ENCODE assay signal across 8 cellular contexts in genomic region chr1:116168277-116169032, GRCh38. TPM values are rescaled to one million over a fixed set of nuclear protein-coding genes. Genes with fewer than 3 reads are reported as not detected.
DNase-seq lines count a peak whose midpoint lies in the region; ATAC-seq and TF ChIP-seq lines count a peak whose summit lies in the region.

No MANE protein-coding gene starts in this region.

- H3K27ac ChIP-seq in GM23248 = no peak overlapping the region
- H3K27ac ChIP-seq in duodenal mucosa (ENCODE audit: low read depth, low read length) = peak overlapping the region; percentile 39
- peak overlapping the region; percentile 69 for H3K27ac ChIP-seq in lower lobe of right lung

- no peaks in the 10 kb centered on the region for H3K36me3 ChIP-seq in GM23248 (ENCODE audit: low read depth)
- H3K36me3 ChIP-seq in Loucy (ENCODE audit: insufficient read depth, low read length) = no peaks in the 10 kb centered on the region
- no peaks in the 10 kb centered on the region for H3K36me3 ChIP-seq in duodenal mucosa (ENCODE audit: control insufficient read depth in 1 of 2, insufficient read depth in 2 of 2, low read length in 2 of 2)
- no peaks in the 10 kb centered on the region for H3K36me3 ChIP-seq in lower lobe of right lung

- H3K4me2 ChIP-seq in GM23248 (ENCODE audit: unreplicated experiment) (peak overlapping the region; percentile 73), Loucy (ENCODE audit: low read depth, low read length, poor library complexity, severe bottlenecking) (peak overlapping the region; percentile 88)

- in situ Hi-C loops in GM23248 (cut with MboI) = no loop called here

- no peak overlapping the region for H3K27ac Mint-ChIP-seq in activated CD4-positive, alpha-beta memory T cell treated with anti-CD3 and anti-CD28 coated beads for 36 hours

- peak; percentile 86 for TF ChIP-seq CTCF in Loucy (conservative IDR thresholded peaks at IDR 0.05; ENCODE audit: low read length)
- TF ChIP-seq CTCF in lower lobe of right lung (IDR thresholded peaks at IDR 0.05) = peak; percentile 98

- H3K9me2 ChIP-seq in GM23248 (ENCODE audit: insufficient read depth) = no peaks in the 10 kb centered on the region
- no peaks in the 10 kb centered on the region for H3K9me2 ChIP-seq in Loucy (replicated peaks; ENCODE audit: low read depth, low read length)

- no peaks in the 10 kb centered on the region for H3K27me3 Mint-ChIP-seq in activated CD4-positive, alpha-beta memory T cell treated with anti-CD3 and anti-CD28 coated beads for 36 hours

- H3K4me3 ChIP-seq in GM23248 = peak overlapping the region; percentile 74
- peak overlapping the region; percentile 74 for H3K4me3 ChIP-seq in Loucy (ENCODE audit: low read length, poor library complexity, severe bottlenecking)
- peak overlapping the region; percentile 75 to 82 for H3K4me3 ChIP-seq in duodenal mucosa (ENCODE audit: low read depth in 1 of 2, low read length in 2 of 2)
- H3K4me3 ChIP-seq in lower lobe of right lung = peak overlapping the region; percentile 63

- no peaks in the 10 kb centered on the region for H3K36me3 Mint-ChIP-seq in activated CD4-positive, alpha-beta memory T cell treated with anti-CD3 and anti-CD28 coated beads for 36 hours

- H3K4me1 ChIP-seq in GM23248 (ENCODE audit: insufficient read depth) (no peaks in the 10 kb centered on the region), Loucy (ENCODE audit: insufficient read depth, low read length, poor library complexity, severe bottlenecking) (peaks cover 35% of the 10 kb centered on the region), duodenal mucosa (ENCODE audit: control insufficient read depth in 1 of 2, insufficient read depth in 2 of 2, low read length in 2 of 2) (peaks cover 11 to 25% of the 10 kb centered on the region in 2 donors), lower lobe of right lung (peaks cover 40% of the 10 kb centered on the region)

- H4K20me1 ChIP-seq in GM23248 (ENCODE audit: insufficient read depth) = no peaks in the 10 kb centered on the region
- H4K20me1 ChIP-seq in Loucy (ENCODE audit: insufficient read depth, low read length, poor library complexity, severe bottlenecking) = no peaks in the 10 kb centered on the region

- CTCF ChIA-PET in activated CD4-positive, alpha-beta memory T cell treated with anti-CD3 and anti-CD28 coated beads for 36 hours (lab: Charles Lee) = interaction anchor here (0.7 to 4.4 kb wide), 11 partner anchors 17 to 346 kb away, joined by 3 to 22 read pairs (median 3); no protein-coding TSS in a partner anchor

- H3K27me3 ChIP-seq in GM23248 (replicated peaks; ENCODE audit: insufficient read depth) (peaks cover 17% of the 10 kb centered on the region), Loucy (ENCODE audit: insufficient read depth, low read length, poor library complexity, severe bottlenecking) (no peaks in the 10 kb centered on the region), duodenal mucosa (ENCODE audit: control insufficient read depth in 1 of 2, insufficient read depth in 2 of 2, low read length in 2 of 2) (no peaks in the 10 kb centered on the region), lower lobe of right lung (ENCODE audit: low read depth) (no peaks in the 10 kb centered on the region)

- peak overlapping the region; percentile 97 for H2AFZ ChIP-seq in GM23248
- H2AFZ ChIP-seq in Loucy (ENCODE audit: low read length) = peak overlapping the region; percentile 89

- H3K9me3 ChIP-seq in GM23248 (ENCODE audit: low read depth) (no peaks in the 10 kb centered on the region), Loucy (ENCODE audit: insufficient read depth, low read depth, low read length) (no peaks in the 10 kb centered on the region), duodenal mucosa (ENCODE audit: control insufficient read depth in 1 of 2, low read length in 2 of 2) (no peaks in the 10 kb centered on the region), lower lobe of right lung (no peaks in the 10 kb centered on the region)

- no peaks in the 10 kb centered on the region for H3F3A ChIP-seq in GM23248 (ENCODE audit: insufficient read depth)
- H3F3A ChIP-seq in Loucy (ENCODE audit: low read depth) = no peaks in the 10 kb centered on the region

- intact Hi-C loops in activated CD4-positive, alpha-beta memory T cell treated with anti-CD3 and anti-CD28 coated beads for 36 hours (cut with micrococcal nuclease) = loop anchor here (1.0 to 5.0 kb wide), 3 partner anchors 16 to 249 kb away; no protein-coding TSS in a partner anchor
- intact Hi-C loops in lower lobe of right lung (cut with DNase I) = no loop called here

- POLR2A ChIA-PET in activated CD4-positive, alpha-beta memory T cell treated with anti-CD3 and anti-CD28 coated beads for 36 hours (lab: Charles Lee) = no interaction called here

- H3K79me2 ChIP-seq in GM23248 (ENCODE audit: insufficient read depth) = no peaks in the 10 kb centered on the region
- H3K79me2 ChIP-seq in Loucy (ENCODE audit: insufficient read depth, low read length) = no peaks in the 10 kb centered on the region

- peak; percentile 95 to 97 for ATAC-seq in lower lobe of right lung

- DNase-seq in EH (ENCODE audit: low read depth) (peak; percentile 56), GM23248 (peak; percentile 86), lower lobe of right lung (peak; percentile 91), NCI-H1694 (lab: John Stamatoyannopoulos, UW) (no peak)
- peak; percentile 88 for DNase-seq in activated CD4-positive, alpha-beta memory T cell treated with anti-CD3 and anti-CD28 coated beads for 36 hours
- DNase-seq in stimulated activated CD4-positive, alpha-beta T cell treated with anti-CD3 and anti-CD28 coated beads, TNF-alpha, amount 100 ng/mL, for 1 hour (ENCODE audit: low read depth in 3 of 3, low spot score in 1 of 3) = peak; percentile 60 to 83 (median 65)

- no peaks in the 10 kb centered on the region for H3K9me3 Mint-ChIP-seq in activated CD4-positive, alpha-beta memory T cell treated with anti-CD3 and anti-CD28 coated beads for 36 hours

- H3K4me1 Mint-ChIP-seq in activated CD4-positive, alpha-beta memory T cell treated with anti-CD3 and anti-CD28 coated beads for 36 hours (ENCODE audit: low read depth) = peaks cover 12% of the 10 kb centered on the region

- 10 to 12% methylated on average over 30 to 41 of the region's 42 CpGs for WGBS in GM23248 (ENCODE audit: low coverage in 1 of 2, low lambda C conversion rate in 2 of 2, missing lambda C conversion rate in 2 of 2), 2 experiments

- H3K9ac ChIP-seq in GM23248 (peak overlapping the region; percentile 72), Loucy (ENCODE audit: low read depth, low read length, poor library complexity, severe bottlenecking) (peak overlapping the region; percentile 74), duodenal mucosa (ENCODE audit: low read depth in 1 of 2, low read length in 2 of 2) (peak overlapping the region; percentile 82 to 86)

- H3K4me3 Mint-ChIP-seq in activated CD4-positive, alpha-beta memory T cell treated with anti-CD3 and anti-CD28 coated beads for 36 hours = peak overlapping the region; percentile 72

RNA-seq across cellular contexts. Expression of gene MAB21L3, which starts 57.3 kb away (rescaled TPM):
- total RNA-seq in GM23248 (2014; rRNA removed; shearing (Covaris generic)) = 2.7 TPM in 1 of 2 replicates, not detected in the other
- polyA plus RNA-seq in GM23248 (2016; fragmentation: Nextera tagmentation; extraction: Ambion mirVana) = 0.08 TPM in 1 of 2 replicates, not detected in the other
- not detected for total RNA-seq in activated CD4-positive, alpha-beta memory T cell treated with anti-CD3 and anti-CD28 coated beads for 36 hours
- total RNA-seq in lower lobe of right lung = 1.2 TPM
